Comparison of ENCODE assay signal across 1 cellular context in the genomic region with DNA sequence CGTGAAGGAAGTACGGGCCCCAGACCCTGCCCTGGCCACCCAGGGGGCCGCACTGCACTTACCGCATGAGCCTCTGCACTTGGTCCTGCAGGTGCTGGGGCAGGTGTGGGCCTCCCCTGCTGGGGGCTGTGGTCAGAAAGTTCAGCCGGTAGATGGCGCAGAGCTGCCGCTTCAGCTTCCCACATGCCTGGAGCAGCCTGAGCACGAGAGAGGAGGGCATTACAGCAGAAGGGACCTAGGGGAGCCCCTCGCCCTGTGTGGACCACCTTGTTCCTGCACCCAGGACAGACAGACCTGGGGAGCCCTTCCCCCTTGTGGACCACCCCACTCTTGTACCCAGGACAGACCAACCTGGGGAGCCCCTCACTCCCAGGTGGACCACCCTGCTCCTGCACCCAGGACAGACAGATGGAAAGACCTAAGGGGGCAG.
TF ChIP-seq lines count a peak whose summit lies in the region.

No MANE protein-coding gene starts in this region.

TF ChIP-seq in GM23338, 12 proteins besides CTCF, POLR2A, EP300 and RAD21 (continued from another document):
- no peak for TF ChIP-seq REST (IDR thresholded peaks at IDR 0.05; ENCODE audit: unreplicated experiment)
- TF ChIP-seq ZNF331 (CRISPR knock-in tag; IDR thresholded peaks at IDR 0.05; ENCODE audit: low read depth), result no peak
- TF ChIP-seq, protein P1, sequence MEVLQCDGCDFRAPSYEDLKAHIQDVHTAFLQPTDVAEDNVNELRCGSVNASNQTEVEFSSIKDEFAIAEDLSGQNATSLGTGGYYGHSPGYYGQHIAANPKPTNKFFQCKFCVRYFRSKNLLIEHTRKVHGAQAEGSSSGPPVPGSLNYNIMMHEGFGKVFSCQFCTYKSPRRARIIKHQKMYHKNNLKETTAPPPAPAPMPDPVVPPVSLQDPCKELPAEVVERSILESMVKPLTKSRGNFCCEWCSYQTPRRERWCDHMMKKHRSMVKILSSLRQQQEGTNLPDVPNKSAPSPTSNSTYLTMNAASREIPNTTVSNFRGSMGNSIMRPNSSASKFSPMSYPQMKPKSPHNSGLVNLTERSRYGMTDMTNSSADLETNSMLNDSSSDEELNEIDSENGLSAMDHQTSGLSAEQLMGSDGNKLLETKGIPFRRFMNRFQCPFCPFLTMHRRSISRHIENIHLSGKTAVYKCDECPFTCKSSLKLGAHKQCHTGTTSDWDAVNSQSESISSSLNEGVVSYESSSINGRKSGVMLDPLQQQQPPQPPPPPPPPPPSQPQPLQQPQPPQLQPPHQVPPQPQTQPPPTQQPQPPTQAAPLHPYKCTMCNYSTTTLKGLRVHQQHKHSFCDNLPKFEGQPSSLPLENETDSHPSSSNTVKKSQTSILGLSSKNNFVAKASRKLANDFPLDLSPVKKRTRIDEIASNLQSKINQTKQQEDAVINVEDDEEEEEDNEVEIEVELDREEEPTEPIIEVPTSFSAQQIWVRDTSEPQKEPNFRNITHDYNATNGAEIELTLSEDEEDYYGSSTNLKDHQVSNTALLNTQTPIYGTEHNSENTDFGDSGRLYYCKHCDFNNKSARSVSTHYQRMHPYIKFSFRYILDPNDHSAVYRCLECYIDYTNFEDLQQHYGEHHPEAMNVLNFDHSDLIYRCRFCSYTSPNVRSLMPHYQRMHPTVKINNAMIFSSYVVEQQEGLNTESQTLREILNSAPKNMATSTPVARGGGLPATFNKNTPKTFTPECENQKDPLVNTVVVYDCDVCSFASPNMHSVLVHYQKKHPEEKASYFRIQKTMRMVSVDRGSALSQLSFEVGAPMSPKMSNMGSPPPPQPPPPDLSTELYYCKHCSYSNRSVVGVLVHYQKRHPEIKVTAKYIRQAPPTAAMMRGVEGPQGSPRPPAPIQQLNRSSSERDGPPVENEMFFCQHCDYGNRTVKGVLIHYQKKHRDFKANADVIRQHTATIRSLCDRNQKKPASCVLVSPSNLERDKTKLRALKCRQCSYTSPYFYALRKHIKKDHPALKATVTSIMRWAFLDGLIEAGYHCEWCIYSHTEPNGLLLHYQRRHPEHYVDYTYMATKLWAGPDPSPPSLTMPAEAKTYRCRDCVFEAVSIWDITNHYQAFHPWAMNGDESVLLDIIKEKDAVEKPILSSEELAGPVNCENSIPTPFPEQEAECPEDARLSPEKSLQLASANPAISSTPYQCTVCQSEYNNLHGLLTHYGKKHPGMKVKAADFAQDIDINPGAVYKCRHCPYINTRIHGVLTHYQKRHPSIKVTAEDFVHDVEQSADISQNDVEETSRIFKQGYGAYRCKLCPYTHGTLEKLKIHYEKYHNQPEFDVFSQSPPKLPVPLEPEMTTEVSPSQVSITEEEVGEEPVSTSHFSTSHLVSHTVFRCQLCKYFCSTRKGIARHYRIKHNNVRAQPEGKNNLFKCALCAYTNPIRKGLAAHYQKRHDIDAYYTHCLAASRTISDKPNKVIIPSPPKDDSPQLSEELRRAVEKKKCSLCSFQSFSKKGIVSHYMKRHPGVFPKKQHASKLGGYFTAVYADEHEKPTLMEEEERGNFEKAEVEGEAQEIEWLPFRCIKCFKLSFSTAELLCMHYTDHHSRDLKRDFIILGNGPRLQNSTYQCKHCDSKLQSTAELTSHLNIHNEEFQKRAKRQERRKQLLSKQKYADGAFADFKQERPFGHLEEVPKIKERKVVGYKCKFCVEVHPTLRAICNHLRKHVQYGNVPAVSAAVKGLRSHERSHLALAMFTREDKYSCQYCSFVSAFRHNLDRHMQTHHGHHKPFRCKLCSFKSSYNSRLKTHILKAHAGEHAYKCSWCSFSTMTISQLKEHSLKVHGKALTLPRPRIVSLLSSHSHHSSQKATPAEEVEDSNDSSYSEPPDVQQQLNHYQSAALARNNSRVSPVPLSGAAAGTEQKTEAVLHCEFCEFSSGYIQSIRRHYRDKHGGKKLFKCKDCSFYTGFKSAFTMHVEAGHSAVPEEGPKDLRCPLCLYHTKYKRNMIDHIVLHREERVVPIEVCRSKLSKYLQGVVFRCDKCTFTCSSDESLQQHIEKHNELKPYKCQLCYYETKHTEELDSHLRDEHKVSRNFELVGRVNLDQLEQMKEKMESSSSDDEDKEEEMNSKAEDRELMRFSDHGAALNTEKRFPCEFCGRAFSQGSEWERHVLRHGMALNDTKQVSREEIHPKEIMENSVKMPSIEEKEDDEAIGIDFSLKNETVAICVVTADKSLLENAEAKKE (CRISPR knock-in tag; IDR thresholded peaks at IDR 0.05), result no peak
